10 cellular contexts compared by ENCODE assay signal in the genomic region with DNA sequence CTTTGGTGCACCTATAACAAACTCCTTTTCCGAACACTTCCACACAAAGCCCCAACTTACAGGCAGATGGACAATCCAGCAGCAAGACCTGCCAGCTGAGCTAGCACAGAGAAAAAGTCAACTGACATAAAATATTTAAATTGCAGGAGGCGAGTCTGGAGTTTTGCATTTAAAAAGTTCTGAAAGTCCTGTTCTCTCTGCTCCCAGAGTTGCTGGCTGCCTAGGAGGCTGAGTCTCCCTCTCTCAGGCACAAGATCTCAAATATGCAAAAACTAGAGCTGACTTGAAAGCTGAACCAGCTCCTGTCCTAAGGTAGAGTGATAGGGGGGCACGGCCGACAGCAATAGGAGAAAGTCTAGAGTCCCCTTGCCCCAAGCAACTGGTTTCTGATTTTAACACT. TPM values are rescaled to one million over a fixed set of nuclear protein-coding genes. Genes with fewer than 3 reads are reported as not detected.
DNase-seq lines count a peak whose midpoint lies in the region; ATAC-seq and TF ChIP-seq lines count a peak whose summit lies in the region.
"Had no signal": no experiment of that assay in that cellular context is flagged by ENCODE, and none has a peak within 500 bp of the region (broad histone marks: within the 10 kb centered on the region; RNA-seq: fewer than 3 reads in every experiment).

No MANE protein-coding gene starts in this region.

- TF ChIP-seq EP300 in sigmoid colon (IDR thresholded peaks at IDR 0.05), result no peak

- no peaks in the 10 kb centered on the region for H3K27me3 ChIP-seq in sigmoid colon

- no peak for TF ChIP-seq POLR2A in sigmoid colon (IDR thresholded peaks at IDR 0.05)

- ATAC-seq in HG03196 (IDR thresholded peaks at IDR 0.05; ENCODE audit: unreplicated experiment), result no peak

- H3K4me1 ChIP-seq in ES-I3 (ENCODE audit: insufficient read depth, low read length) (peaks cover 42% of the 10 kb centered on the region), sigmoid colon (peaks cover 0 to 12% (median 4%) of the 10 kb centered on the region in 4 donors)

- H3K27ac ChIP-seq in sigmoid colon, result peak overlapping the region; percentile 46 to 77 (median 53)

- H3K36me3 ChIP-seq in ES-I3 (ENCODE audit: insufficient read depth, low read length) (no peaks in the 10 kb centered on the region), sigmoid colon (no peaks in the 10 kb centered on the region)

- intact Hi-C loops in sigmoid colon (cut with DNase I), result loop anchor here (5.0 kb wide), 1 partner anchor 70 kb away; no protein-coding TSS in a partner anchor

- TF ChIP-seq CTCF in astrocyte of the spinal cord (IDR thresholded peaks at IDR 0.05; ENCODE audit: low read depth, low read length), result no peak
- TF ChIP-seq CTCF in sigmoid colon (IDR thresholded peaks at IDR 0.05), result no peak

- in situ Hi-C loops in astrocyte of the spinal cord (cut with HindIII; ENCODE audit: low sequenced_read_pairs), result no loop called here

- DNase-seq in astrocyte of the spinal cord (ENCODE audit: low read depth, low spot score), result peak; percentile 36
- peak; percentile 17 for DNase-seq in iris pigment epithelial cell (ENCODE audit: low read depth)
- DNase-seq in sigmoid colon, result no peak
- DNase-seq in GM19240 (ENCODE audit: insufficient read length, low spot score), result no peak
- no peak for DNase-seq in COLO829 (ENCODE audit: low spot score)
- DNase-seq in NCI-H2081 (lab: John Stamatoyannopoulos, UW), result no peak
- DNase-seq: activated naive CD4-positive, alpha-beta T cell treated with Interleukin-2 at 50 U/mL for 16 hours; NCI-H510A had no signal

- H3K9ac ChIP-seq in ES-I3 (ENCODE audit: low read depth, low read length), result peak overlapping the region; percentile 64

- H3K9me3 ChIP-seq in ES-I3 (ENCODE audit: control insufficient read depth, insufficient read depth, low read length), result no peaks in the 10 kb centered on the region
- no peaks in the 10 kb centered on the region for H3K9me3 ChIP-seq in sigmoid colon

- H3K4me3 ChIP-seq in astrocyte of the spinal cord (ENCODE audit: low read depth, low read length) (peak overlapping the region; percentile 43), sigmoid colon (peak overlapping the region; percentile 6 to 50 (median 42))

- 29 to 31% methylated on average over 4 of the region's 4 CpGs for WGBS in sigmoid colon, 2 donors

RNA-seq across cellular contexts. Expression of gene LDB2, which starts 1.1 kb away (rescaled TPM):
- total RNA-seq in sigmoid colon, result 10 to 100 TPM; 18.3 to 28.5 (median 20.5) TPM
- polyA plus RNA-seq in sigmoid colon, result 1 to 10 TPM; 2.1 to 6.6 (median 6.1) TPM

Comparison
In these comparisons a context has a peak if more than half of its experiments do, and no peak if none do; other contexts are left out.
1. DNase-seq: peak in astrocyte of the spinal cord (single experiment) and iris pigment epithelial cell (single experiment); none in sigmoid colon (single experiment), GM19240 (single experiment), COLO829 (single experiment) and NCI-H2081 (0 of 2).